Comparison of ENCODE assay signal across 8 cellular contexts in genomic region chr1:52403566-52404115, GRCh38. TPM values are rescaled to one million over a fixed set of nuclear protein-coding genes. Genes with fewer than 3 reads are reported as not detected.
DNase-seq lines count a peak whose midpoint lies in the region; ATAC-seq and TF ChIP-seq lines count a peak whose summit lies in the region.

No MANE protein-coding gene starts in this region.

- in situ Hi-C loops in Panc1 (cut with HindIII; ENCODE audit: low pct_unique_long_range_greater_than_20kb, low sequenced_read_pairs), result no loop called here

- CTCF ChIA-PET in Calu3 (lab: Charles Lee) (interaction anchor here (0.9 to 1.6 kb wide), 3 partner anchors 37 to 276 kb away, joined by 3 to 8 read pairs (median 3); partner anchors contain the start of gene CC2D1B), Panc1 (lab: Charles Lee) (no interaction called here)
- CTCF ChIA-PET in activated naive CD4-positive, alpha-beta T cell treated with anti-CD3 and anti-CD28 coated beads, Interleukin-2, amount 10 ng/mL, durations not matched to agents 7 days and 5 days (lab: Charles Lee), result interaction anchor here (0.6 to 2.2 kb wide), 11 partner anchors 9 to 285 kb away, joined by 3 to 15 read pairs (median 4); no protein-coding TSS in a partner anchor

- no peaks in the 10 kb centered on the region for H3K27me3 Mint-ChIP-seq in Calu3 (ENCODE audit: unreplicated experiment)
- no peaks in the 10 kb centered on the region for H3K27me3 Mint-ChIP-seq in activated naive CD4-positive, alpha-beta T cell treated with anti-CD3 and anti-CD28 coated beads, Interleukin-2, amount 10 ng/mL, durations not matched to agents 7 days and 5 days

- H3K9me3 ChIP-seq in Panc1 (ENCODE audit: control insufficient read depth, insufficient read depth, low read depth, low read length) (no peaks in the 10 kb centered on the region), right atrium auricular region (no peaks in the 10 kb centered on the region), skeletal muscle satellite cell (replicated peaks; ENCODE audit: low read length) (no peaks in the 10 kb centered on the region)

- H3K9me3 Mint-ChIP-seq in Calu3 (ENCODE audit: low read depth, unreplicated experiment), result no peaks in the 10 kb centered on the region
- H3K9me3 Mint-ChIP-seq in activated naive CD4-positive, alpha-beta T cell treated with anti-CD3 and anti-CD28 coated beads, Interleukin-2, amount 10 ng/mL, durations not matched to agents 7 days and 5 days, result no peaks in the 10 kb centered on the region

- H3K4me2 ChIP-seq in skeletal muscle satellite cell (ENCODE audit: low read length), result peak overlapping the region; percentile 95

- peaks cover 9% of the 10 kb centered on the region for H3K36me3 ChIP-seq in Panc1 (ENCODE audit: control insufficient read depth, insufficient read depth, low read length)
- peaks cover 22% of the 10 kb centered on the region for H3K36me3 ChIP-seq in right atrium auricular region
- H3K36me3 ChIP-seq in skeletal muscle satellite cell (ENCODE audit: insufficient read depth, low read length), result peaks cover 25% of the 10 kb centered on the region

- H3K4me3 ChIP-seq in Panc1 (ENCODE audit: low read depth in 2 of 2, low read length in 2 of 2), result peak overlapping the region; percentile 93 to 98
- H3K4me3 ChIP-seq in right atrium auricular region, result peak overlapping the region; percentile 73 to 83
- peak overlapping the region; percentile 97 for H3K4me3 ChIP-seq in skeletal muscle satellite cell (ENCODE audit: low read length)

- peak overlapping the region; percentile 94 for H3K27ac Mint-ChIP-seq in Calu3 (ENCODE audit: unreplicated experiment)
- peak overlapping the region; percentile 99 for H3K27ac Mint-ChIP-seq in activated naive CD4-positive, alpha-beta T cell treated with anti-CD3 and anti-CD28 coated beads, Interleukin-2, amount 10 ng/mL, durations not matched to agents 7 days and 5 days

- peak overlapping the region; percentile 99 for H3K9ac ChIP-seq in skeletal muscle satellite cell (ENCODE audit: low read depth, low read length)

- BruUV-seq in Calu3 (replicated peaks; lab: Mats Ljungman, UMichigan), result TSS peak; percentile 58
- TSS peak; percentile 74 for BruUV-seq in Panc1 (replicated peaks; lab: Mats Ljungman, UMichigan)

- peak overlapping the region; percentile 100 for H3K4me3 Mint-ChIP-seq in Calu3 (ENCODE audit: low read depth, unreplicated experiment)
- peak overlapping the region; percentile 99 for H3K4me3 Mint-ChIP-seq in activated naive CD4-positive, alpha-beta T cell treated with anti-CD3 and anti-CD28 coated beads, Interleukin-2, amount 10 ng/mL, durations not matched to agents 7 days and 5 days

- DNase-seq in Calu3, result peak; percentile 35
- DNase-seq in Panc1 (ENCODE audit: low read depth, low spot score), result peak; percentile 46
- DNase-seq in activated naive CD4-positive, alpha-beta T cell treated with anti-CD3 and anti-CD28 coated beads, Interleukin-2, amount 10 ng/mL, durations not matched to agents 7 days and 5 days, result peak; percentile 75
- DNase-seq in right atrium auricular region (ENCODE audit: low spot score), result no peak
- DNase-seq in cortex of kidney (lab: John Stamatoyannopoulos, UW), result no peak

- intact Hi-C loops in Calu3 (cut with micrococcal nuclease; ENCODE audit: unreplicated experiment) (loop anchor here (10.0 kb wide), 1 partner anchor 281 kb away; no protein-coding TSS in a partner anchor), Panc1 (cut with micrococcal nuclease; ENCODE audit: unreplicated experiment) (no loop called here)

- POLR2A ChIA-PET in Panc1 (lab: Charles Lee), result interaction anchor here (0.6 kb wide), 1 partner anchor 1116 kb away, joined by 3 read pairs; no protein-coding TSS in a partner anchor

- peaks cover 53% of the 10 kb centered on the region for H3K36me3 Mint-ChIP-seq in Calu3 (ENCODE audit: insufficient read depth, unreplicated experiment)
- peaks cover 56% of the 10 kb centered on the region for H3K36me3 Mint-ChIP-seq in activated naive CD4-positive, alpha-beta T cell treated with anti-CD3 and anti-CD28 coated beads, Interleukin-2, amount 10 ng/mL, durations not matched to agents 7 days and 5 days

- TF ChIP-seq CTCF in Calu3 (IDR thresholded peaks at IDR 0.05; ENCODE audit: unreplicated experiment), result no peak
- TF ChIP-seq CTCF in Panc1 (IDR thresholded peaks at IDR 0.05), result no peak
- no peak for TF ChIP-seq CTCF in right atrium auricular region (IDR thresholded peaks at IDR 0.05)

- ATAC-seq in GM19463 (IDR thresholded peaks at IDR 0.05; ENCODE audit: unreplicated experiment) (peak; percentile 25), HG03565 (IDR thresholded peaks at IDR 0.05; ENCODE audit: unreplicated experiment) (peak; percentile 25), Panc1 (peak; percentile 68)

- H3K27ac ChIP-seq in Panc1 (ENCODE audit: low read length) (peak overlapping the region; percentile 99), right atrium auricular region (peak overlapping the region; percentile 86 to 87)

- H3K4me1 Mint-ChIP-seq in Calu3 (ENCODE audit: low read depth, unreplicated experiment), result peaks cover 24% of the 10 kb centered on the region
- H3K4me1 Mint-ChIP-seq in activated naive CD4-positive, alpha-beta T cell treated with anti-CD3 and anti-CD28 coated beads, Interleukin-2, amount 10 ng/mL, durations not matched to agents 7 days and 5 days, result peaks cover 64% of the 10 kb centered on the region

- H3K4me1 ChIP-seq in Panc1 (ENCODE audit: control insufficient read depth, insufficient read depth, low read length) (peaks cover 16% of the 10 kb centered on the region; the same call in 1 of the 2 replicates), right atrium auricular region (peaks cover 0 to 24% of the 10 kb centered on the region in 2 donors), skeletal muscle satellite cell (ENCODE audit: control insufficient read depth, insufficient read depth, low read length) (peaks cover 13% of the 10 kb centered on the region)

- no peaks in the 10 kb centered on the region for H3K27me3 ChIP-seq in Panc1 (ENCODE audit: control insufficient read depth, insufficient read depth, low read length)
- H3K27me3 ChIP-seq in right atrium auricular region, result no peaks in the 10 kb centered on the region
- no peaks in the 10 kb centered on the region for H3K27me3 ChIP-seq in skeletal muscle satellite cell (ENCODE audit: control insufficient read depth, insufficient read depth, low read length)

RNA-seq across cellular contexts. Expression of gene ORC1, which starts 0.6 kb away (rescaled TPM):
- total RNA-seq in Calu3 (2022), result 15.5 and 17.2 TPM in 2 replicates
- 14.3 TPM for total RNA-seq in Panc1 (2021; ENCODE audit: unreplicated experiment)
- polyA plus RNA-seq in Panc1 (2012; ENCODE audit: insufficient read length), result 4.3 TPM
- total RNA-seq in right atrium auricular region, result under 1 TPM in 1 of 2 donors, not detected in 1; 0.28 TPM
- 7.4 and 10.7 TPM in 2 replicates for total RNA-seq in skeletal muscle satellite cell (2012; rRNA removed)

RNA-seq across cellular contexts. Expression of gene PRPF38A, which starts 0.8 kb away (rescaled TPM):
- total RNA-seq in Calu3 (2022) (46.7 and 52.4 TPM in 2 replicates), Panc1 (2021; ENCODE audit: unreplicated experiment) (41.6 TPM), right atrium auricular region (1 to 10 TPM; 5.9 to 7.2 TPM)
- 27.7 TPM for polyA plus RNA-seq in Panc1 (2012; ENCODE audit: insufficient read length)
- total RNA-seq in skeletal muscle satellite cell (2012; rRNA removed), result 7.1 and 10.0 TPM in 2 replicates

RNA-seq across cellular contexts. Expression of gene CC2D1B, which starts 37.6 kb away (rescaled TPM):
- total RNA-seq in Calu3 (2022) (41.0 and 42.6 TPM in 2 replicates), Panc1 (2021; ENCODE audit: unreplicated experiment) (52.5 TPM), right atrium auricular region (10 to 100 TPM; 11.0 to 20.6 TPM)
- 38.1 TPM for polyA plus RNA-seq in Panc1 (2012; ENCODE audit: insufficient read length)
- 20.8 and 24.6 TPM in 2 replicates for total RNA-seq in skeletal muscle satellite cell (2012; rRNA removed)

Comparison
In these comparisons a context has a peak if more than half of its experiments do, and no peak if none do; other contexts are left out.
1. DNase-seq: peak in Calu3 (single experiment), Panc1 (single experiment) and activated naive CD4-positive, alpha-beta T cell treated with anti-CD3 and anti-CD28 coated beads, Interleukin-2, amount 10 ng/mL, durations not matched to agents 7 days and 5 days (single experiment); none in right atrium auricular region (single experiment) and cortex of kidney (single experiment).
2. RNA of gene ORC1, which starts 0.6 kb away (total RNA-seq): 15.5 to 17.2 TPM in Calu3 and 14.3 TPM in Panc1 (single experiment); 0.28 TPM in right atrium auricular region; every median in the first group is over 10 times any median in the second.
3. Peak in every context shown above with its lines, with median percentiles within 50 percentile points of each other: ATAC-seq and H3K4me3 ChIP-seq.